Comparison of ENCODE assay signal across 10 cellular contexts in the genomic region with DNA sequence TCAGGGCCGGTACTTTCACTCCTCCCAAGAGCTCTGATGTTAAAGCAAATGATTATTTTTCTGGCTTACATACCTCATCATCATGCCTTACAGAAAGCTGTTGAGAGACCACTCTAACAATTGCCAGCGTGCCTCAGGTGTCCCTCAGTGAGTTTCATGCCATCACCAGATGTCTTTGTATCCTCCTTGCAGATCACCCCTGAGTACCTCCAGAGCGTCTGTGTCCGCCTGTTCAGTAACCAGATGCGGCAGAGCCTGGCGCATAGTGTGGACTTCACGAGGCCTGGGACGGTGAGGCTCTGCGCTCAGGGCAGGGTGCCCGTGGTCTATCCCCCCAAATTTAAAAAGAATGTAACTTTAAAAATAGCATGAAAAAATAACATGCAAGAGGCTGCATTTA.
"Had no signal": no experiment of that assay in that cellular context is flagged by ENCODE, and none has a peak within 500 bp of the region (broad histone marks: within the 10 kb centered on the region; RNA-seq: fewer than 3 reads in every experiment).

No MANE protein-coding gene starts in this region.

- H2AFZ ChIP-seq: GM23248 had no signal

- H3K9ac ChIP-seq: GM23248 had no signal

- FAIRE-seq: H1, H54 had no signal

- H3K36me3 ChIP-seq: HAP-1 had no signal

- H3K27ac Mint-ChIP-seq: HFFc6 had no signal

- DNase-seq: GM23248, GOT3, H7, H9, HCEC 1CT, HFFc6 had no signal

- ATAC-seq: HCT116 had no signal

- H3K4me3 Mint-ChIP-seq: H9, HFFc6 had no signal

- H3K27ac ChIP-seq: GM23248 had no signal

- H3K9me3 ChIP-seq: HAP-1 had no signal

- H3K4me3 ChIP-seq: GM23248, HAP-1 had no signal

- H3K9me3 Mint-ChIP-seq: H9, HFFc6 had no signal
